ENCODE assay signal across 24 cellular contexts in the genomic region with DNA sequence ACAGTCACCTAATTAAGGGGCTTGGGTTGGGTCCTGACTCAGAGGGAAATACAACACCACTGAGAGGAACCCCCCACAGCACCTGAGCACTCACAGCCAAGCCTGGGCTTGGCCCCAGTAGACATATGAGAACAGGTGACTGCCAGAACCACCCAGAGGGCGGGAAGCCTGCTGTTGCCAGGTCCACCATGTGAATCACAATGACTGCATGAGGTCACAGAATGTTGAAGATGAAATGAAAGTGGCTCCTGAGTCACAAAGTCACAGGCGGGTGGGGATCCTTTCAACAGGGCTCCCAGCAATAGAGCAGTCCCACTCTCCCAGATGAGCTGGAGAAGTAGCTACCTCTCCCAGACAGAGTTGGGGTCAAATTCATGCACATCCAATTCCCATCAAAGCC. TPM values are rescaled to one million over a fixed set of nuclear protein-coding genes. Genes with fewer than 3 reads are reported as not detected.
DNase-seq lines count a peak whose midpoint lies in the region; TF ChIP-seq lines count a peak whose summit lies in the region.
"Had no signal": no experiment of that assay in that cellular context is flagged by ENCODE, and none has a peak within 500 bp of the region (broad histone marks: within the 10 kb centered on the region; RNA-seq: fewer than 3 reads in every experiment).

A gene (plus strand): TSS at position 287 of the 400 bp plus-strand sequence. CDS start 290 bp downstream, outside the sequence.

- intact Hi-C loops in Caco-2 (cut with micrococcal nuclease; ENCODE audit: unreplicated experiment), result no loop called here

- no peaks in the 10 kb centered on the region for H3K4me1 ChIP-seq in Caco-2
- H3K4me1 ChIP-seq: psoas muscle had no signal

- no TSS peak for BruUV-seq in Caco-2 (replicated peaks; lab: Mats Ljungman, UMichigan)

- H3K4me3 ChIP-seq in Caco-2 (ENCODE audit: low read depth, low read length), result no peak within 1 kb of the TSS
- H3K4me3 ChIP-seq: neural progenitor cell had no signal

- DNase-seq in NCI-H2171 treated with DMSO at 0.1 percent for 48 hours (lab: John Stamatoyannopoulos, UW), result peak; percentile 67
- no peak for DNase-seq in NCI-H2171 (lab: John Stamatoyannopoulos, UW)
- DNase-seq in CD1c-positive myeloid dendritic cell (ENCODE audit: extremely low spot score), result peak; percentile 27
- peak; percentile 58 for DNase-seq in NCI-H69 (lab: John Stamatoyannopoulos, UW)
- peak; percentile 19 for DNase-seq in iPS-NIHi11 (ENCODE audit: low spot score)
- DNase-seq in NCI-H1694 treated with DMSO at 0.1 percent for 48 hours (lab: John Stamatoyannopoulos, UW), result no peak
- no peak for DNase-seq in AML-193 (lab: John Stamatoyannopoulos, UW)
- no peak for DNase-seq in Caco-2
- DNase-seq: 8988T; activated CD4-positive, alpha-beta T cell treated with anti-CD3 and anti-CD28 coated beads, Interleukin-2, amount 50 U/mL, for 1 hour; activated CD8-positive, alpha-beta memory T cell treated with anti-CD3 and anti-CD28 coated beads, Interleukin-2, amount 50 U/mL, for 48 hours; activated effector memory CD4-positive, alpha-beta T cell treated with anti-CD3 and anti-CD28 coated beads, Interleukin-2, amount 50 U/mL, for 16 hours; CD8-positive, alpha-beta memory T cell; DND-41; lower lobe of right lung; NCI-H146; NCI-H526 treated with DMSO at 0.1 percent for 48 hours; psoas muscle; stimulated activated CD4-positive, alpha-beta T cell treated with anti-CD3 and anti-CD28 coated beads, Interleukin-15, amount 100 ng/mL, for 24 hours had no signal

- no peak within 1 kb of the TSS for H3K4me3 Mint-ChIP-seq in Caco-2 (ENCODE audit: unreplicated experiment)
- H3K4me3 Mint-ChIP-seq: CD8-positive, alpha-beta memory T cell; neural progenitor cell; T-helper 1 cell treated with Interleukin-12 subunit alpha and Interleukin-12 subunit beta and Interleukin-4 antibody, amounts not matched to agents 30 μg/mL and 1 μg/mL, for 36 hours; type B pancreatic cell had no signal

- H3K9me3 ChIP-seq in Caco-2, result no peaks in the 10 kb centered on the region
- H3K9me3 ChIP-seq: lower lobe of right lung, psoas muscle had no signal

- H3K27me3 Mint-ChIP-seq in Caco-2 (ENCODE audit: insufficient read depth, unreplicated experiment), result peaks cover 8% of the 10 kb centered on the region

- CTCF ChIA-PET in Caco-2 (lab: Charles Lee), result no interaction called here

- H3K4me1 Mint-ChIP-seq in Caco-2 (ENCODE audit: low read depth, unreplicated experiment), result no peaks in the 10 kb centered on the region
- H3K4me1 Mint-ChIP-seq: CD8-positive, alpha-beta memory T cell had no signal

- H3K36me3 Mint-ChIP-seq in Caco-2 (ENCODE audit: insufficient read depth, unreplicated experiment), result no peaks in the 10 kb centered on the region
- H3K36me3 Mint-ChIP-seq: CD8-positive, alpha-beta memory T cell; neural progenitor cell; type B pancreatic cell had no signal

- no peaks in the 10 kb centered on the region for H3K27me3 ChIP-seq in Caco-2 (replicated peaks; ENCODE audit: control insufficient read depth, insufficient read depth, low read length)
- H3K27me3 ChIP-seq: neural progenitor cell had no signal

- no peaks in the 10 kb centered on the region for H3K36me3 ChIP-seq in Caco-2 (ENCODE audit: control insufficient read depth, insufficient read depth, low read length)
- H3K36me3 ChIP-seq: lower lobe of right lung, neural progenitor cell had no signal

- H3K9me3 Mint-ChIP-seq in Caco-2 (ENCODE audit: unreplicated experiment), result no peaks in the 10 kb centered on the region
- H3K9me3 Mint-ChIP-seq: CD8-positive, alpha-beta memory T cell; neural progenitor cell; T-helper 1 cell treated with Interleukin-12 subunit alpha and Interleukin-12 subunit beta and Interleukin-4 antibody, amounts not matched to agents 30 μg/mL and 1 μg/mL, for 36 hours; type B pancreatic cell had no signal

- no peak for TF ChIP-seq CTCF in Caco-2 (IDR thresholded peaks at IDR 0.05; ENCODE audit: insufficient read depth in 1 of 2, low read depth in 1 of 2, low read length in 1 of 2, severe bottlenecking in 1 of 2, unreplicated experiment in 1 of 2)

- no peak within 1 kb of the TSS for H3K27ac Mint-ChIP-seq in Caco-2 (ENCODE audit: unreplicated experiment)
- H3K27ac Mint-ChIP-seq: CD8-positive, alpha-beta memory T cell; neural progenitor cell; T-helper 1 cell treated with Interleukin-12 subunit alpha and Interleukin-12 subunit beta and Interleukin-4 antibody, amounts not matched to agents 30 μg/mL and 1 μg/mL, for 36 hours; type B pancreatic cell had no signal

- POLR2A ChIA-PET in Caco-2 (lab: Charles Lee), result no interaction called here

RNA-seq across cellular contexts. Expression of the gene that starts here (rescaled TPM):
- total RNA-seq in Caco-2 (2022), result not detected in 2 replicates
- total RNA-seq: CD8-positive, alpha-beta memory T cell; glomerular endothelial cell; lower lobe of right lung; psoas muscle; RPMI7951 had no signal

Comparison
In these comparisons a context has a peak if more than half of its experiments do, and no peak if none do; other contexts are left out.
1. DNase-seq: peak in NCI-H2171 treated with DMSO at 0.1 percent for 48 hours (single experiment), CD1c-positive myeloid dendritic cell (single experiment), NCI-H69 (single experiment) and iPS-NIHi11 (single experiment); none in NCI-H2171 (single experiment), NCI-H1694 treated with DMSO at 0.1 percent for 48 hours (single experiment), AML-193 (0 of 2) and Caco-2 (0 of 2).